Comparison of ENCODE assay signal across 9 cellular contexts in genomic region chr4:113564493-113564892, GRCh38.
DNase-seq lines count a peak whose midpoint lies in the region; ATAC-seq and TF ChIP-seq lines count a peak whose summit lies in the region.
"Had no signal": no experiment of that assay in that cellular context is flagged by ENCODE, and none has a peak within 500 bp of the region (broad histone marks: within the 10 kb centered on the region; RNA-seq: fewer than 3 reads in every experiment).

No MANE protein-coding gene starts in this region.

- peaks cover 7% of the 10 kb centered on the region for H3K36me3 Mint-ChIP-seq in activated B cell treated with CpG ODN at 0.5 μM for 24 hours (ENCODE audit: low read depth)

- CTCF ChIA-PET in activated B cell treated with CpG ODN at 0.5 μM for 24 hours (lab: Charles Lee) = interaction anchor here (1.1 to 4.7 kb wide), 4 partner anchors 10 to 109 kb away, joined by 4 to 41 read pairs (median 10); no protein-coding TSS in a partner anchor

- peak overlapping the region; percentile 81 for H3K4me3 Mint-ChIP-seq in activated B cell treated with CpG ODN at 0.5 μM for 24 hours

- peaks cover 87% of the 10 kb centered on the region for H3K4me1 Mint-ChIP-seq in activated B cell treated with CpG ODN at 0.5 μM for 24 hours

- intact Hi-C loops in activated B cell treated with CpG ODN at 0.5 μM for 24 hours (cut with micrococcal nuclease) = loop anchor here (1.0 to 2.0 kb wide), 6 partner anchors 17 to 1038 kb away; no protein-coding TSS in a partner anchor

- no peak for TF ChIP-seq CTCF in activated B cell treated with CpG ODN at 0.5 μM for 24 hours (IDR thresholded peaks at IDR 0.05)

- H3K9me3 Mint-ChIP-seq in activated B cell treated with CpG ODN at 0.5 μM for 24 hours = peaks cover 3% of the 10 kb centered on the region

- no peak for DNase-seq in activated B cell treated with CpG ODN at 0.5 μM for 24 hours
- no peak for DNase-seq in NCI-H345 treated with DMSO at 0.1 percent for 48 hours (lab: John Stamatoyannopoulos, UW; ENCODE audit: unreplicated experiment)
- DNase-seq in C1 segment of cervical spinal cord (lab: John Stamatoyannopoulos, UW) = no peak
- DNase-seq in cerebellum (ENCODE audit: low spot score) = no peak
- no peak for DNase-seq in NCI-H526 treated with DMSO at 0.1 percent for 48 hours (lab: John Stamatoyannopoulos, UW)
- DNase-seq: activated CD8-positive, alpha-beta memory T cell treated with anti-CD3 and anti-CD28 coated beads, Interleukin-2, amount 50 U/mL, for 48 hours had no signal

- no peaks in the 10 kb centered on the region for H3K27me3 Mint-ChIP-seq in activated B cell treated with CpG ODN at 0.5 μM for 24 hours

- H3K27ac Mint-ChIP-seq in activated B cell treated with CpG ODN at 0.5 μM for 24 hours = peak overlapping the region; percentile 97

- ATAC-seq in GM18498 (IDR thresholded peaks at IDR 0.05; ENCODE audit: unreplicated experiment) (peak; percentile 25), GM21390 (IDR thresholded peaks at IDR 0.05; ENCODE audit: unreplicated experiment) (peak; percentile 30), HG03108 (IDR thresholded peaks at IDR 0.05; ENCODE audit: unreplicated experiment) (peak; percentile 13), activated B cell treated with CpG ODN at 0.5 μM for 24 hours (ENCODE audit: low read depth) (peak; percentile 59)

- POLR2A ChIA-PET in activated B cell treated with CpG ODN at 0.5 μM for 24 hours (lab: Charles Lee) = interaction anchor here (0.5 to 4.0 kb wide), 15 partner anchors 9 to 197 kb away, joined by 3 to 35 read pairs (median 6); partner anchors contain the start of gene CAMK2D
